ENCODE assay signal across 12 cellular contexts in the genomic region with DNA sequence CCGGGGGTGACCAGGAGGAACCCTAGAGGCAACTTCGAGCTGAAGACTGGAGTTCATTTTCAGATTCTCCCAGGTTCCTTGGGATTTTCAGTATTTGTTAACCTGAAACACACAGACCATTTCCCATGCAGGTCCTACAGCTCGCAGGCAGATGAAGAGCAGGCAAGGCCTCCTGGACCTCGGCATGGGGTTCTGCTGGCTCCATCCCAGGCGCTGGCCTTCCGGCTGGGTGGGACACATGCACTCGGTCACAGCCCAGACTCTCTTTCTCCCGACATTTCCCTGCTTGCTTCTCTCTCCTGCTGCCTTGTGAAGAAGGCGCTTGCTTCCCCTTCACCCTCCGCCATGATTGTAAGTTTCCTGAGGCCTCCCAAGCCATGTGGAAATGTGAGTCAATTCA. TPM values are rescaled to one million over a fixed set of nuclear protein-coding genes. Genes with fewer than 3 reads are reported as not detected.
DNase-seq lines count a peak whose midpoint lies in the region; ATAC-seq and TF ChIP-seq lines count a peak whose summit lies in the region.
"Had no signal": no experiment of that assay in that cellular context is flagged by ENCODE, and none has a peak within 500 bp of the region (broad histone marks: within the 10 kb centered on the region; RNA-seq: fewer than 3 reads in every experiment).

No MANE protein-coding gene starts in this region.

- H3K4me1 Mint-ChIP-seq in endothelial cell (ENCODE audit: unreplicated experiment) = peaks cover 4% of the 10 kb centered on the region
- H3K4me1 Mint-ChIP-seq in neural crest cell = no peaks in the 10 kb centered on the region

- peaks cover 9% of the 10 kb centered on the region for H3K4me1 ChIP-seq in left ventricle myocardium inferior
- H3K4me1 ChIP-seq in aorta (ENCODE audit: control insufficient read depth in 1 of 2, insufficient read depth in 2 of 2, low read length in 2 of 2) = no peaks in the 10 kb centered on the region

- TF ChIP-seq CTCF in left ventricle myocardium inferior (IDR thresholded peaks at IDR 0.05; ENCODE audit: borderline replicate concordance) = no peak
- TF ChIP-seq CTCF in endothelial cell (IDR thresholded peaks at IDR 0.05; ENCODE audit: unreplicated experiment) = no peak
- no peak for TF ChIP-seq CTCF in neural crest cell (conservative IDR thresholded peaks at IDR 0.05)

- H3K27ac ChIP-seq in left ventricle myocardium inferior (replicated peaks) = no peak overlapping the region
- no peak overlapping the region for H3K27ac ChIP-seq in aorta (ENCODE audit: low read depth in 1 of 2, low read length in 2 of 2)
- H3K27ac ChIP-seq: BLaER1 had no signal

- no peaks in the 10 kb centered on the region for H3K36me3 ChIP-seq in left ventricle myocardium inferior
- H3K36me3 ChIP-seq in aorta (ENCODE audit: control insufficient read depth in 1 of 2, insufficient read depth in 2 of 2, low read length in 1 of 2) = no peaks in the 10 kb centered on the region
- H3K36me3 ChIP-seq: BLaER1 had no signal

- H3K27me3 ChIP-seq in left ventricle myocardium inferior (ENCODE audit: low read depth) (peaks cover 19% of the 10 kb centered on the region), aorta (ENCODE audit: control insufficient read depth in 1 of 2, insufficient read depth in 2 of 2, low read length in 1 of 2) (no peaks in the 10 kb centered on the region)
- H3K27me3 ChIP-seq: BLaER1 had no signal

- intact Hi-C loops in Right ventricle myocardium inferior (cut with DNase I) (no loop called here), left ventricle myocardium inferior (cut with micrococcal nuclease) (no loop called here), aorta (cut with DNase I) (no loop called here)

- DNase-seq in Right ventricle myocardium inferior (ENCODE audit: missing footprints) (peak; percentile 30), left ventricle myocardium inferior (no peak), endothelial cell (ENCODE audit: low spot score) (no peak), neural crest cell (ENCODE audit: low read depth, low spot score) (no peak), aorta (peak; percentile 17 to 54), NCI-H2029 (lab: John Stamatoyannopoulos, UW) (no peak), NCI-H187 (lab: John Stamatoyannopoulos, UW) (no peak), DMS53 (lab: John Stamatoyannopoulos, UW) (no peak)
- DNase-seq: 8988T, AML-193 had no signal

- ATAC-seq in Right ventricle myocardium inferior (no peak), aorta (ENCODE audit: low FRiP score) (no peak)
- ATAC-seq: HCT116 had no signal

- H3K9me3 ChIP-seq in left ventricle myocardium inferior (replicated peaks) (no peaks in the 10 kb centered on the region), aorta (ENCODE audit: control insufficient read depth, low read length) (no peaks in the 10 kb centered on the region)
- H3K9me3 ChIP-seq: BLaER1 had no signal

- 94% methylated on average over 10 of the region's 10 CpGs for WGBS in aorta, 2 donors

- H3K9me3 Mint-ChIP-seq in endothelial cell (ENCODE audit: unreplicated experiment) (no peaks in the 10 kb centered on the region), neural crest cell (no peaks in the 10 kb centered on the region)

- H3K36me3 Mint-ChIP-seq in endothelial cell (ENCODE audit: low read depth, unreplicated experiment) = peaks cover 10% of the 10 kb centered on the region
- H3K36me3 Mint-ChIP-seq in neural crest cell (ENCODE audit: low read depth) = no peaks in the 10 kb centered on the region

- H3K4me3 ChIP-seq in left ventricle myocardium inferior = no peak overlapping the region
- H3K4me3 ChIP-seq in aorta (ENCODE audit: low read length in 2 of 2) = no peak overlapping the region
- H3K4me3 ChIP-seq: BLaER1 had no signal

- H3K4me3 Mint-ChIP-seq in endothelial cell (ENCODE audit: unreplicated experiment) (peak overlapping the region; percentile 25), neural crest cell (no peak overlapping the region)

- H3K27me3 Mint-ChIP-seq in endothelial cell (ENCODE audit: unreplicated experiment) (peaks cover 5% of the 10 kb centered on the region), neural crest cell (ENCODE audit: low read depth) (no peaks in the 10 kb centered on the region)

- H3K27ac Mint-ChIP-seq in endothelial cell (ENCODE audit: unreplicated experiment) (no peak overlapping the region), neural crest cell (ENCODE audit: unreplicated experiment) (peak overlapping the region; percentile 68)

RNA-seq across cellular contexts. Expression of gene TTLL12, which starts 15.4 kb away (rescaled TPM):
- total RNA-seq in Right ventricle myocardium inferior (13.2 TPM), left ventricle myocardium inferior (12.6 TPM), endothelial cell (ENCODE audit: unreplicated experiment) (15.1 TPM), neural crest cell (72.4 and 73.8 TPM in 2 replicates), aorta (10 to 100 TPM; 13.1 to 16.4 TPM)
- 10 to 100 TPM; 12.2 to 13.6 TPM for polyA plus RNA-seq in aorta

RNA-seq across cellular contexts. Expression of gene TSPO, which starts 51.0 kb away (rescaled TPM):
- total RNA-seq in Right ventricle myocardium inferior (136 TPM), left ventricle myocardium inferior (128 TPM), endothelial cell (ENCODE audit: unreplicated experiment) (38.9 TPM), neural crest cell (11.1 and 12.3 TPM in 2 replicates), aorta (100 to 1,000 TPM in 1 of 2 donors, 10 to 100 TPM in 1; 88.7 to 120 TPM)
- 100 to 1,000 TPM; 287 to 311 TPM for polyA plus RNA-seq in aorta

RNA-seq across cellular contexts. Expression of gene MCAT, which starts 59.1 kb away (rescaled TPM):
- 15.5 TPM for total RNA-seq in Right ventricle myocardium inferior
- 16.4 TPM for total RNA-seq in left ventricle myocardium inferior
- 10.3 TPM for total RNA-seq in endothelial cell (ENCODE audit: unreplicated experiment)
- total RNA-seq in neural crest cell = 25.7 and 26.5 TPM in 2 replicates
- total RNA-seq in aorta = 10 to 100 TPM in 1 of 2 donors, 1 to 10 TPM in 1; 9.8 to 10.0 TPM
- polyA plus RNA-seq in aorta = 10 to 100 TPM in 1 of 2 donors, 1 to 10 TPM in 1; 6.5 to 12.8 TPM

Comparison
In these comparisons a context has a peak if more than half of its experiments do, and no peak if none do; other contexts are left out.
1. DNase-seq: peak in Right ventricle myocardium inferior (single experiment) and aorta (2 of 2); none in left ventricle myocardium inferior (single experiment), endothelial cell (single experiment), neural crest cell (single experiment), NCI-H2029 (single experiment), NCI-H187 (0 of 2) and DMS53 (single experiment).